In the genomic region with DNA sequence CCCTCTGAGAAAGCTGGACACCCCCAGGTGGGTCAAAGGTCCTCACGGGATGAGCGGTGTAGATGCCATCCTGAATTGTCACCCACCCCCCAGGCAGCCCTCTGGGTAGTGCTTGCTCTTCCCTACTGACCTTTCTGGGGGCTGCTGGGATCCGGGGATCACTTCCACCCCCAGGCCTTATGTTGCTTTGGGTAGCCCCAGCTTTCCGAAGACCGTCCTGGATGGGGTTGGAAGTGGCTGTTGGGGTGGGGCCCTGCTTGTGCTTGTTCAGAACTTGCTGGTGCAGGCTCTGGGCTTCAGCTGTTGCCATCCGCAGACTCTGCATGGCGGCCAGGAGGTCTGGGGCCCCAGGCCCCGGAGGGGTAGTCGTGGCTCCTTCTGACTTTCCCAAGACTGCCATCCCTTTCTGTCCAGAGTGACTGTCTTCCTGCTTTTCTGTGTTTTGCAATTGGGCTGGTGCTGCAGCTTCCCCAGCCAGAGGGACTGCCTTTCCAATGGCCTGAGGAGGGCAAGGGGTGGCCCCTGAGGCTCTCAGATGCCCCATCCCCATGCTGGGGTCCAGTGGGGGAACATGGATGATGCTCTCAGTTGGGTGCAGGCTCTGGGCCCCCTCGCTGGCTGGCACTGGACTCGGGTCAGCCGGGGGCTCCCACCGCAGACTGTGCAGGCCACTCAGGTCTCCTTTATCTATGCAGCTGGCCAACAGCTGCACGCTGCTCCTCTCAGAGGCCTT, we compare ENCODE assay signal across 1 cellular context.
TF ChIP-seq lines count a peak whose summit lies in the region.

No MANE protein-coding gene starts in this region.

TF ChIP-seq in H1, 55 proteins besides CTCF, POLR2A, EP300 and RAD21:
- TF ChIP-seq CHD2 (IDR thresholded peaks at IDR 0.05; ENCODE audit: low read length) = no peak
- TF ChIP-seq TAF1 (IDR thresholded peaks at IDR 0.05; ENCODE audit: low read depth, low read length) = no peak
- TF ChIP-seq HDAC6 (IDR thresholded peaks at IDR 0.05; ENCODE audit: low read depth, low read length) = no peak
- TF ChIP-seq KDM4A (IDR thresholded peaks at IDR 0.05; ENCODE audit: low read depth, low read length, severe bottlenecking) = no peak
- TF ChIP-seq NRF1 (IDR thresholded peaks at IDR 0.05; ENCODE audit: low read depth, low read length) = no peak
- TF ChIP-seq SP4 (IDR thresholded peaks at IDR 0.05; ENCODE audit: low read length) = no peak
- no peak for TF ChIP-seq CREB1 (IDR thresholded peaks at IDR 0.05)
- TF ChIP-seq MAX (IDR thresholded peaks at IDR 0.05) = no peak
